8 cellular contexts compared by ENCODE assay signal in the genomic region with DNA sequence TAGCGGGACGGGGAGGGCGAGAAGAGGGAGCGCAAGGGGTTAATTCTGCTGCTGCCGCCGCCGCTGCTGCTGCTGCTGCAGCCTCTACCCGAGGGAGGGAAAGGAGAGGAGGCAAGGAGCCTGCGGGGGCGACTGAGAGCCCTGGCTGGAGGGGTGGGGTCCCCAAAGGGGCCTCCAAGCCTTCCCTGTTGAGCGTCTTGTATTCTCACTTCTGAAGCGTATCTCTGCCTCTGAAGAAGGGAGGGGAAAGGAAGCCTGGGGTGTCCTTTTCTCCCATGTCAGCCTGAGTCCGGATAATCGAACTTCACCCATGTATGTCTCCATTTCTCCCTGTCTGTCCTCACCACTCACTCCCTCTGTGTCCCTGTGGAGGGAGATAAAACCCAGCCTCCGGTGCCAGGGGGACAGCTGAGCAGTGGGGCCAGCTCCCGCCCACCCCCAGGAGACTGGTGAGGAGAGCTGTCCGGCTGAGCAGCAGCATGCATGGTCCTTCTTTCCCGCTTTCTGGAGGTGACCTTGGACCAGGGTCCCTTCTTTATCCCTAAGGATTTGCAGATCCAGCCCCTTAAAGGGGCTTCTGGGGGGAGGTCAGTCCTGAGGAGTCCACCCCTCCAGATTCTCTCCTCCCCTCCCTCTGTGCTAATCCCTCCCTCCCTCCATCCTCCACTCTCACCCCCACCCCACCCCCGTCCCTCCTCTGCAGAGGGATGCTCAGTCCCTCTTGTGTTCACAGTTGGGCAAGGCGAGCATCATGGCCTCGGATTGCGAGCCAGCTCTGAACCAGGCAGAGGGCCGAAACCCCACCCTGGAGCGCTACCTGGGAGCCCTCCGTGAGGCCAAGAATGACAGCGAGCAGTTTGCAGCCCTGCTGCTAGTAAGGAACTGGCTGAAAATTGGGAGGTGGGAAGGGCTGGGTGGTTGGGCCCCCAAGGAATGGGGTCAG. TPM values are rescaled to one million over a fixed set of nuclear protein-coding genes. Genes with fewer than 3 reads are reported as not detected.
DNase-seq lines count a peak whose midpoint lies in the region; ATAC-seq and TF ChIP-seq lines count a peak whose summit lies in the region.

No MANE protein-coding gene starts in this region.

- H3K4me2 ChIP-seq in DND-41 (ENCODE audit: insufficient read depth, low read length) = peak overlapping the region; percentile 100

- H2AFZ ChIP-seq in DND-41 (ENCODE audit: low read depth, low read length) = peak overlapping the region; percentile 86

- H3K9me3 ChIP-seq in DND-41 (ENCODE audit: insufficient read depth, low read length, severe bottlenecking) = no peaks in the 10 kb centered on the region
- H3K9me3 ChIP-seq in right lobe of liver = no peaks in the 10 kb centered on the region
- H3K9me3 ChIP-seq in thyroid gland = no peaks in the 10 kb centered on the region

- intact Hi-C loops in right lobe of liver (cut with DNase I) (no loop called here), thyroid gland (cut with DNase I) (no loop called here)

- no peak for ATAC-seq in DND-41 (ENCODE audit: insufficient read depth, low read depth)
- ATAC-seq in right lobe of liver = no peak
- ATAC-seq in HG03520 (IDR thresholded peaks at IDR 0.05; ENCODE audit: unreplicated experiment) = no peak

- peak overlapping the region; percentile 71 for H3K27ac ChIP-seq in DND-41 (ENCODE audit: low read length)
- H3K27ac ChIP-seq in right lobe of liver = peak overlapping the region in 2 of 3 donors; percentile 87 to 93
- H3K27ac ChIP-seq in thyroid gland = peak overlapping the region; percentile 87 to 98 (median 94)

- peak; percentile 23 for TF ChIP-seq CTCF in DND-41 (IDR thresholded peaks at IDR 0.05; ENCODE audit: borderline replicate concordance, extremely low read depth, low read length, poor library complexity, severe bottlenecking)
- peak; percentile 22; the same call in 1 of the 2 replicates for TF ChIP-seq CTCF in LNCaP clone FGC (IDR thresholded peaks at IDR 0.05; ENCODE audit: control insufficient read depth, extremely low read depth, insufficient read depth)
- peak; percentile 12 for TF ChIP-seq CTCF in astrocyte of the spinal cord (IDR thresholded peaks at IDR 0.05; ENCODE audit: low read depth, low read length)
- TF ChIP-seq CTCF in right lobe of liver (IDR thresholded peaks at IDR 0.05) = no peak
- TF ChIP-seq CTCF in thyroid gland (IDR thresholded peaks at IDR 0.05) = no peak

- H3K4me1 ChIP-seq in DND-41 (ENCODE audit: insufficient read depth, low read length) (peaks cover 34% of the 10 kb centered on the region), right lobe of liver (peaks cover 0 to 42% (median 16%) of the 10 kb centered on the region in 4 donors), thyroid gland (peaks cover 20 to 34% of the 10 kb centered on the region in 2 donors)

- in situ Hi-C loops in astrocyte of the spinal cord (cut with HindIII; ENCODE audit: low sequenced_read_pairs) = no loop called here

- 32% methylated on average over 7 of the region's 26 CpGs for WGBS in right lobe of liver (ENCODE audit: insufficient coverage, low coverage, low lambda C conversion rate, missing lambda C conversion rate)
- WGBS in thyroid gland, 2 donors = 31 to 32% methylated on average over 24 to 26 of the region's 26 CpGs

- no peaks in the 10 kb centered on the region for H3K27me3 ChIP-seq in DND-41 (ENCODE audit: insufficient read depth, low read length, poor library complexity)
- H3K27me3 ChIP-seq in right lobe of liver = no peaks in the 10 kb centered on the region
- H3K27me3 ChIP-seq in thyroid gland = no peaks in the 10 kb centered on the region

- peak; percentile 39 for DNase-seq in DND-41
- no peak for DNase-seq in LNCaP clone FGC (ENCODE audit: low read depth)
- DNase-seq in astrocyte of the spinal cord (ENCODE audit: low read depth, low spot score) = no peak
- peak in 1 of 3 donors; percentile 49 for DNase-seq in right lobe of liver
- DNase-seq in thyroid gland = no peak
- no peak for DNase-seq in CD1c-positive myeloid dendritic cell (ENCODE audit: extremely low spot score)
- DNase-seq in activated CD4-positive, CD25-positive, alpha-beta regulatory T cell treated with anti-CD3 and anti-CD28 coated beads, Interleukin-2, amount 50 U/mL, for 72 hours = no peak

- H4K20me1 ChIP-seq in DND-41 (ENCODE audit: insufficient read depth, low read length) = no peaks in the 10 kb centered on the region

- H3K9ac ChIP-seq in DND-41 (ENCODE audit: low read depth, low read length) = peak overlapping the region; percentile 86

- H3K36me3 ChIP-seq in DND-41 (ENCODE audit: insufficient read depth, low read length) = peaks cover 26% of the 10 kb centered on the region
- peaks cover 0 to 5% (median 0%) of the 10 kb centered on the region in 4 donors for H3K36me3 ChIP-seq in right lobe of liver
- peaks cover 0 to 3% of the 10 kb centered on the region in 2 donors for H3K36me3 ChIP-seq in thyroid gland

- H3K4me3 ChIP-seq in DND-41 (ENCODE audit: low read depth in 1 of 2, low read length in 2 of 2) (peak overlapping the region; percentile 66 to 90), LNCaP clone FGC (ENCODE audit: low read depth, low read length) (peak overlapping the region; percentile 92), astrocyte of the spinal cord (ENCODE audit: low read depth, low read length) (peak overlapping the region; percentile 94), right lobe of liver (peak overlapping the region; percentile 93 to 98 (median 96)), thyroid gland (replicated peaks in 1 of 3) (peak overlapping the region; percentile 29 to 87 (median 45))

- H3K79me2 ChIP-seq in DND-41 (ENCODE audit: insufficient read depth, low read length) = peaks cover 35% of the 10 kb centered on the region

- TF ChIP-seq POLR2A in right lobe of liver (IDR thresholded peaks at IDR 0.05) = no peak
- no peak for TF ChIP-seq POLR2A in thyroid gland (IDR thresholded peaks at IDR 0.05)

RNA-seq across cellular contexts. Expression of a gene that starts 1.0 kb away (rescaled TPM):
- 10 to 100 TPM in 2 of 6 experiments, 1 to 10 TPM in 4; 5.9 to 11.7 (median 7.3) TPM for total RNA-seq in right lobe of liver
- total RNA-seq in thyroid gland = 10 to 100 TPM; 16.1 to 32.0 (median 26.9) TPM

RNA-seq across cellular contexts. Expression of a gene that starts 1.4 kb away (rescaled TPM):
- total RNA-seq in right lobe of liver (10 to 100 TPM; 35.3 to 84.9 (median 54.3) TPM), thyroid gland (100 to 1,000 TPM in 3 of 4 donors, 10 to 100 TPM in 1; 65.8 to 123 (median 111) TPM)

RNA-seq across cellular contexts. Expression of a gene that starts 14.5 kb away (rescaled TPM):
- total RNA-seq in right lobe of liver (under 1 TPM in 2 of 6 experiments, not detected in 4; 0.15 to 0.24 TPM), thyroid gland (under 1 TPM in 1 of 4 donors, not detected in 3; 0.81 TPM)

Comparison
In these comparisons a context has a peak if more than half of its experiments do, and no peak if none do; other contexts are left out.
1. H3K4me3 ChIP-seq: peak in every context shown above with its lines; median percentile 96 in right lobe of liver; 94 in astrocyte of the spinal cord; 92 in LNCaP clone FGC; 78 in DND-41; 45 in thyroid gland.
2. CTCF ChIP-seq: peak in DND-41 (single experiment), LNCaP clone FGC (single experiment) and astrocyte of the spinal cord (single experiment); none in right lobe of liver (0 of 4) and thyroid gland (0 of 6).
3. Peak in every context shown above with its lines, with median percentiles within 50 percentile points of each other: H3K27ac ChIP-seq.